In genomic region chr18:31102020-31102684, GRCh38 we compare ENCODE assay signal across 1 cellular context.
A peak's percentile ranks its signal among the peaks of the same experiment; 100 is the strongest.
TF ChIP-seq lines count a peak whose summit lies in the region.

TSS of gene DSC2 (minus strand) at chr18:31102421. CDS start at chr18:31101971, 450 bp downstream.

TF ChIP-seq in HepG2, 621 proteins besides CTCF, POLR2A, EP300 and RAD21 (continued from another document and continues in another):
- no peak; the same call in 1 of the 2 replicates for TF ChIP-seq PHF20 (CRISPR knock-in tag; IDR thresholded peaks at IDR 0.05)
- no peak for TF ChIP-seq SMAD1 (CRISPR knock-in tag; IDR thresholded peaks at IDR 0.05; ENCODE audit: borderline replicate concordance, low read depth)
- TF ChIP-seq ZBTB10 (CRISPR knock-in tag; IDR thresholded peaks at IDR 0.05; ENCODE audit: borderline replicate concordance): no peak
- 0 out of 2 replicates have a peak, but pooled peaks have one; percentile 10 for TF ChIP-seq ARID2 (CRISPR knock-in tag; IDR thresholded peaks at IDR 0.05; ENCODE audit: borderline replicate concordance)
- no peak; the same call in 1 of the 2 replicates for TF ChIP-seq ZNF160 (CRISPR knock-in tag; IDR thresholded peaks at IDR 0.05)
- peak; percentile 59; the same call in 1 of the 2 replicates for TF ChIP-seq SALL1 (CRISPR knock-in tag; IDR thresholded peaks at IDR 0.05)
- no peak for TF ChIP-seq NFRKB (IDR thresholded peaks at IDR 0.05)
- no peak for TF ChIP-seq BHLHE40 (IDR thresholded peaks at IDR 0.05; ENCODE audit: low read length)
- no peak for TF ChIP-seq ELF4 (CRISPR knock-in tag; IDR thresholded peaks at IDR 0.05; ENCODE audit: borderline replicate concordance)
- 0 out of 2 replicates have a peak, but pooled peaks have one; percentile 20 for TF ChIP-seq GATAD1 (CRISPR knock-in tag; IDR thresholded peaks at IDR 0.05)
- no peak for TF ChIP-seq ZBTB2 (CRISPR knock-in tag; IDR thresholded peaks at IDR 0.05; ENCODE audit: low read depth)
- TF ChIP-seq JUND (CRISPR knock-in tag; IDR thresholded peaks at IDR 0.05): no peak
- peak; percentile 25; the same call in 1 of the 2 replicates for TF ChIP-seq ZNF788 (CRISPR knock-in tag; IDR thresholded peaks at IDR 0.05; ENCODE audit: borderline replicate concordance)
- TF ChIP-seq CHCHD3 (CRISPR knock-in tag; IDR thresholded peaks at IDR 0.05): no peak
- TF ChIP-seq BRF2 (CRISPR knock-in tag; IDR thresholded peaks at IDR 0.05): no peak
- peak; percentile 62 for TF ChIP-seq PHF8 (CRISPR knock-in tag; IDR thresholded peaks at IDR 0.05)
- peak; percentile 50; the same call in 1 of the 2 replicates for TF ChIP-seq ZNF772 (CRISPR knock-in tag; IDR thresholded peaks at IDR 0.05)
- TF ChIP-seq ZNF18 (CRISPR knock-in tag; IDR thresholded peaks at IDR 0.05; ENCODE audit: insufficient replicate concordance): no peak
- TF ChIP-seq NPAS2 (CRISPR knock-in tag; IDR thresholded peaks at IDR 0.05; ENCODE audit: borderline replicate concordance): no peak
- TF ChIP-seq PAWR (CRISPR knock-in tag; IDR thresholded peaks at IDR 0.05; ENCODE audit: borderline replicate concordance): no peak
- peak; percentile 62; the same call in 1 of the 2 replicates for TF ChIP-seq ZNF605 (CRISPR knock-in tag; IDR thresholded peaks at IDR 0.05)
- TF ChIP-seq ZNF12 (CRISPR knock-in tag; IDR thresholded peaks at IDR 0.05): peak; percentile 48; the same call in 1 of the 2 replicates
- no peak for TF ChIP-seq ETS1 (CRISPR knock-in tag; IDR thresholded peaks at IDR 0.05)
- TF ChIP-seq FOXA3 (CRISPR knock-in tag; IDR thresholded peaks at IDR 0.05): 0 out of 2 replicates have a peak, but pooled peaks have one; percentile 39
- TF ChIP-seq ZNF446 (CRISPR knock-in tag; IDR thresholded peaks at IDR 0.05): no peak
- TF ChIP-seq E2F5 (CRISPR knock-in tag; conservative IDR thresholded peaks at IDR 0.05): no peak
- peak; percentile 43; the same call in 1 of the 2 replicates for TF ChIP-seq KMT2A (CRISPR knock-in tag; IDR thresholded peaks at IDR 0.05)
- no peak for TF ChIP-seq ZIK1 (CRISPR knock-in tag; IDR thresholded peaks at IDR 0.05; ENCODE audit: borderline replicate concordance, low read depth)
- TF ChIP-seq GRHL1 (CRISPR knock-in tag; conservative IDR thresholded peaks at IDR 0.05): no peak
- no peak; the same call in 1 of the 2 replicates for TF ChIP-seq ZSCAN21 (CRISPR knock-in tag; IDR thresholded peaks at IDR 0.05; ENCODE audit: borderline replicate concordance)
- no peak for TF ChIP-seq SATB2 (CRISPR knock-in tag; IDR thresholded peaks at IDR 0.05)
- TF ChIP-seq RBM39 (IDR thresholded peaks at IDR 0.05; ENCODE audit: low read depth, low read length, poor library complexity, severe bottlenecking): no peak
- no peak for TF ChIP-seq U2AF1 (optimal IDR thresholded peaks at IDR 0.05; ENCODE audit: low read depth, low read length)
- TF ChIP-seq CSRNP1 (CRISPR knock-in tag; IDR thresholded peaks at IDR 0.05): 0 out of 2 replicates have a peak, but pooled peaks have one; percentile 48
- no peak for TF ChIP-seq ZFP36 (IDR thresholded peaks at IDR 0.05; ENCODE audit: borderline replicate concordance, low read depth, low read length, partially characterized antibody)
- peak; percentile 81 for TF ChIP-seq RXRA (CRISPR knock-in tag; IDR thresholded peaks at IDR 0.05)
- TF ChIP-seq CHD2 (IDR thresholded peaks at IDR 0.05; ENCODE audit: low read depth, low read length): no peak
- peak; percentile 33; the same call in 1 of the 2 replicates for TF ChIP-seq TBX2 (CRISPR knock-in tag; IDR thresholded peaks at IDR 0.05; ENCODE audit: borderline replicate concordance)
- no peak for TF ChIP-seq SNAI1 (CRISPR knock-in tag; IDR thresholded peaks at IDR 0.05; ENCODE audit: borderline replicate concordance)
- TF ChIP-seq ZFAT (CRISPR knock-in tag; conservative IDR thresholded peaks at IDR 0.05): no peak
- no peak for TF ChIP-seq SMARCE1 (IDR thresholded peaks at IDR 0.05; ENCODE audit: borderline replicate concordance)
- no peak for TF ChIP-seq TP53 (CRISPR knock-in tag; conservative IDR thresholded peaks at IDR 0.05)
- TF ChIP-seq AHDC1 (CRISPR knock-in tag; IDR thresholded peaks at IDR 0.05; ENCODE audit: borderline replicate concordance): no peak
- TF ChIP-seq JDP2 (CRISPR knock-in tag; IDR thresholded peaks at IDR 0.05; ENCODE audit: borderline replicate concordance): no peak
- TF ChIP-seq ATF1 (CRISPR knock-in tag; IDR thresholded peaks at IDR 0.05): no peak
- 0 out of 2 replicates have a peak, but pooled peaks have one; percentile 12 for TF ChIP-seq TSC22D2 (CRISPR knock-in tag; IDR thresholded peaks at IDR 0.05; ENCODE audit: borderline replicate concordance)
- TF ChIP-seq ZNF136 (CRISPR knock-in tag; IDR thresholded peaks at IDR 0.05; ENCODE audit: low read depth): no peak; the same call in 1 of the 2 replicates
- TF ChIP-seq ZNF33A (CRISPR knock-in tag; IDR thresholded peaks at IDR 0.05; ENCODE audit: borderline replicate concordance): no peak
